Comparison of ENCODE assay signal across 9 cellular contexts in the genomic region with DNA sequence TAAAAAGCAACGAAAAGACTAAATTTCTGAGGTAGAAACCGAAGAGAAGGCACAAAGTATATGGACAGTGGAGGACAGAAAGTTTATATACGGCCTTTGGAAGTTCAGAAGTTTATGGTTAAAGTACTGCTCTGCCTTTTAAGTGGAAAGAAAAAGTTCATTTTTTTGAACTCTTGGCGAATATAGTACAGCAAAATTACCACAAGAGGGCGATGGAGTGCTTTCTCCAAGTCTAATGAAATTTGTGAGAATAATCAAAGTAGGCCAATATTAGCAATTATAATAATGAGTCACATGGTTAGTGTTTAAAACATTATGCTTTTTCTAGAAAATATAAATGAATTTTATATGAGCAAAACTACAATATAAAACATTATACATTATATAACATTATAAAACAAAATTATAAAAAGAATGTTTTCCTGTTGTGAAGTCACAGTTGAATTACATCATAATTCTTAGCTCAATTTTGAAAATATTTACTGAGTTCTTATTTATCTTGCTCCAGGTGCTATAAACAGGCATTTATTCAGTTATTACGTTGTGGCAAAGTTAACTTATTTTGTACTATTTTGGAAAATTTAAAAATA.
DNase-seq lines count a peak whose midpoint lies in the region; ATAC-seq, FAIRE-seq and TF ChIP-seq lines count a peak whose summit lies in the region.
"Had no signal": no experiment of that assay in that cellular context is flagged by ENCODE, and none has a peak within 500 bp of the region (broad histone marks: within the 10 kb centered on the region; RNA-seq: fewer than 3 reads in every experiment).

No MANE protein-coding gene starts in this region.

- no peak overlapping the region for H3K4me3 ChIP-seq in smooth muscle cell
- H3K4me3 ChIP-seq: BLaER1 had no signal

- H3K27me3 ChIP-seq in smooth muscle cell (ENCODE audit: low read depth): no peaks in the 10 kb centered on the region
- H3K27me3 ChIP-seq: BLaER1 had no signal

- FAIRE-seq in frontal cortex (lab: Jason Lieb, UNC): peak; percentile 99

- H2AFZ ChIP-seq in smooth muscle cell (ENCODE audit: low read depth): no peak overlapping the region

- no peak overlapping the region for H3K9ac ChIP-seq in smooth muscle cell (ENCODE audit: low read depth)
- H3K9ac ChIP-seq: BLaER1 had no signal

- H4K20me1 ChIP-seq in smooth muscle cell (ENCODE audit: low read depth): peaks cover 31% of the 10 kb centered on the region
- H4K20me1 ChIP-seq: BLaER1 had no signal

- peak; percentile 9 for DNase-seq in DMS153 treated with DMSO at 0.1 percent for 48 hours (lab: John Stamatoyannopoulos, UW; ENCODE audit: unreplicated experiment)
- no peak for DNase-seq in DMS153 (lab: John Stamatoyannopoulos, UW)
- DNase-seq in SW480 (ENCODE audit: low spot score): peak; percentile 9
- peak; percentile 12 to 25 for DNase-seq in frontal cortex (ENCODE audit: low spot score in 2 of 2)
- DNase-seq in smooth muscle cell (lab: John Stamatoyannopoulos, UW; ENCODE audit: unreplicated experiment): no peak
- DNase-seq in ureter (ENCODE audit: low spot score): no peak

- no peak overlapping the region for H3K27ac ChIP-seq in smooth muscle cell (ENCODE audit: low read depth)
- H3K27ac ChIP-seq: BLaER1 had no signal

- no peaks in the 10 kb centered on the region for H3K9me3 ChIP-seq in smooth muscle cell (replicated peaks; ENCODE audit: low read depth)
- H3K9me3 ChIP-seq: BLaER1 had no signal

- no peaks in the 10 kb centered on the region for H3K4me1 ChIP-seq in smooth muscle cell (ENCODE audit: low read depth)
- H3K4me1 ChIP-seq: BLaER1 had no signal

- ATAC-seq in GM18858 (IDR thresholded peaks at IDR 0.05; ENCODE audit: unreplicated experiment) (peak; percentile 76), HG03565 (IDR thresholded peaks at IDR 0.05; ENCODE audit: unreplicated experiment) (peak; percentile 68)

- peaks cover 6% of the 10 kb centered on the region for H3F3A ChIP-seq in smooth muscle cell (ENCODE audit: low read depth)

- no peak overlapping the region for H3K4me2 ChIP-seq in smooth muscle cell
- H3K4me2 ChIP-seq: BLaER1 had no signal

- 39% methylated on average over 6 of the region's 6 CpGs for WGBS in smooth muscle cell (ENCODE audit: low lambda C conversion rate)

- H3K36me3 ChIP-seq in smooth muscle cell (ENCODE audit: low read depth): peaks cover 7% of the 10 kb centered on the region
- H3K36me3 ChIP-seq: BLaER1 had no signal

- peak; percentile 74 for TF ChIP-seq CTCF in smooth muscle cell (IDR thresholded peaks at IDR 0.05; ENCODE audit: borderline replicate concordance, insufficient read depth, poor library complexity, severe bottlenecking)

- H3K79me2 ChIP-seq in smooth muscle cell (ENCODE audit: low read depth): peaks cover 6% of the 10 kb centered on the region

Comparison
In these comparisons a context has a peak if more than half of its experiments do, and no peak if none do; other contexts are left out.
1. DNase-seq: peak in DMS153 treated with DMSO at 0.1 percent for 48 hours (single experiment), SW480 (single experiment) and frontal cortex (2 of 2); none in DMS153 (single experiment), smooth muscle cell (single experiment) and ureter (single experiment).